In the genomic region with DNA sequence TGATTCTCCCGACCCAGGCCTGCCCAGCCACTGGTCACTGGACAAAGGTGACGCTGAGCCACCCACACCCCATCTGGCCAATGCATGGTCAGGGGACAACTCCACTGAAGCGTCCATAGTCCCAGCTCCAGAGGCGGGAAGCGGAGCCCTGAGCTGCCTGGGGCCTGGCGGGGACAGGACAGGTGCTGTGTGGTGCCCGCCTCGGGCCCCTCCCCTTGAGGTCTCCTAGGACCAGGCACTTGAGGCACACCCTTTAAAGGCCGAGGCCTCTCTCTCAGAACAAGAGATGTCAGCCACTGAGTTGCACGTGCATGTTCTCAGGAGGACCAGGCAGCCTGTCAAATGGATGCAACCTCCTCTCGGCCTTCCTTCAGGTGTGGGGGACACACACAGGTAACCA, we compare ENCODE assay signal across 18 cellular contexts.
"Had no signal": no experiment of that assay in that cellular context is flagged by ENCODE, and none has a peak within 500 bp of the region (broad histone marks: within the 10 kb centered on the region; RNA-seq: fewer than 3 reads in every experiment).

No MANE protein-coding gene starts in this region.

- H3K27me3 Mint-ChIP-seq: activated naive CD4-positive, alpha-beta T cell treated with anti-CD3 and anti-CD28 coated beads, Interleukin-2, amount 10 ng/mL, durations not matched to agents 7 days and 5 days; activated naive CD8-positive, alpha-beta T cell treated with anti-CD3 and anti-CD28 coated beads, Interleukin-2, amount 50 U/mL, for 24 hours had no signal

- DNase-seq: activated CD4-positive, alpha-beta T cell treated with anti-CD3 and anti-CD28 coated beads, Interleukin-2, amount 50 U/mL, for 48 hours; activated naive CD8-positive, alpha-beta T cell treated with anti-CD3 and anti-CD28 coated beads, Interleukin-2, amount 50 U/mL, for 24 hours; effector CD8-positive, alpha-beta T cell; esophagus squamous epithelium; immature natural killer cell; lower lobe of right lung; natural killer cell; stimulated activated CD4-positive, alpha-beta T cell treated with anti-CD3 and anti-CD28 coated beads, Interleukin-1b, Interleukin-23, amount 100 ng/mL, for 48 hours; stimulated activated CD8-positive, alpha-beta memory T cell treated with anti-CD3 and anti-CD28 coated beads, Interleukin-4, amount 100 ng/mL, for 48 hours; stimulated activated naive CD4-positive, alpha-beta T cell treated with Interleukin-2 at 50 U/mL for 16 hours; SW 1271; T-helper 2 cell; WERI-Rb-1 had no signal

- H3K27ac ChIP-seq: esophagus squamous epithelium, lower lobe of right lung, neutrophil, parathyroid adenoma, tibial nerve, WERI-Rb-1 had no signal

- H3K27ac Mint-ChIP-seq: activated naive CD4-positive, alpha-beta T cell treated with anti-CD3 and anti-CD28 coated beads, Interleukin-2, amount 10 ng/mL, durations not matched to agents 7 days and 5 days; activated naive CD8-positive, alpha-beta T cell treated with anti-CD3 and anti-CD28 coated beads, Interleukin-2, amount 50 U/mL, for 24 hours; activated T-helper 2 cell treated with anti-CD3 and anti-CD28 coated beads, Interferon-gamma antibody, Interleukin-2, Interleukin-4, amounts not matched to agents 10 μg/mL and 5 μg/mL and 100 μg/mL, durations not matched to agents 14 hours and 24 hours and 36 hours; immature natural killer cell; natural killer cell had no signal

- H3K4me3 ChIP-seq: esophagus squamous epithelium, lower lobe of right lung, tibial nerve had no signal

- H3K4me1 Mint-ChIP-seq: activated naive CD4-positive, alpha-beta T cell treated with anti-CD3 and anti-CD28 coated beads, Interleukin-2, amount 10 ng/mL, durations not matched to agents 7 days and 5 days; activated naive CD8-positive, alpha-beta T cell treated with anti-CD3 and anti-CD28 coated beads, Interleukin-2, amount 50 U/mL, for 24 hours; immature natural killer cell; natural killer cell had no signal

- H3K9me3 Mint-ChIP-seq: immature natural killer cell had no signal

- H3K36me3 ChIP-seq: esophagus squamous epithelium, lower lobe of right lung, neutrophil, tibial nerve, WERI-Rb-1 had no signal

- H3K4me3 Mint-ChIP-seq: activated naive CD4-positive, alpha-beta T cell treated with anti-CD3 and anti-CD28 coated beads, Interleukin-2, amount 10 ng/mL, durations not matched to agents 7 days and 5 days; activated naive CD8-positive, alpha-beta T cell treated with anti-CD3 and anti-CD28 coated beads, Interleukin-2, amount 50 U/mL, for 24 hours; immature natural killer cell; natural killer cell had no signal

- H3K9me3 ChIP-seq: esophagus squamous epithelium, lower lobe of right lung, neutrophil, tibial nerve had no signal

- H3K36me3 Mint-ChIP-seq: activated naive CD4-positive, alpha-beta T cell treated with anti-CD3 and anti-CD28 coated beads, Interleukin-2, amount 10 ng/mL, durations not matched to agents 7 days and 5 days; immature natural killer cell; natural killer cell had no signal

- H3K27me3 ChIP-seq: neutrophil, tibial nerve had no signal

- H3K4me1 ChIP-seq: esophagus squamous epithelium, lower lobe of right lung, parathyroid adenoma, tibial nerve had no signal

- ATAC-seq: activated naive CD8-positive, alpha-beta T cell treated with anti-CD3 and anti-CD28 coated beads, Interleukin-2, amount 50 U/mL, for 24 hours; lower lobe of right lung; natural killer cell had no signal
